In genomic region chr6:19536838-19537237, GRCh38 we compare ENCODE assay signal across 12 cellular contexts.
"Had no signal": no experiment of that assay in that cellular context is flagged by ENCODE, and none has a peak within 500 bp of the region (broad histone marks: within the 10 kb centered on the region; RNA-seq: fewer than 3 reads in every experiment).

No MANE protein-coding gene starts in this region.

- H3K36me3 ChIP-seq: cardiac muscle cell, gastrocnemius medialis, WERI-Rb-1 had no signal

- ATAC-seq: gastrocnemius medialis, sciatic nerve had no signal

- H3K27ac Mint-ChIP-seq: nephron progenitor cell had no signal

- H3K27me3 ChIP-seq: cardiac muscle cell, gastrocnemius medialis had no signal

- H3K27ac ChIP-seq: cardiac muscle cell, gastrocnemius medialis, WERI-Rb-1 had no signal

- H3K4me3 ChIP-seq: cardiac muscle cell, gastrocnemius medialis had no signal

- H3K4me3 Mint-ChIP-seq: nephron progenitor cell had no signal

- H3K9me3 Mint-ChIP-seq: nephron progenitor cell had no signal

- FAIRE-seq: astrocyte, colon had no signal

- H3K4me1 Mint-ChIP-seq: nephron progenitor cell had no signal

- DNase-seq: activated CD4-positive, alpha-beta T cell treated with anti-CD3 and anti-CD28 coated beads for 4 hours; activated naive CD4-positive, alpha-beta T cell treated with Interleukin-2 at 50 U/mL for 16 hours; gastrocnemius medialis; nephron progenitor cell; stimulated activated CD4-positive, alpha-beta T cell treated with anti-CD3 and anti-CD28 coated beads, Interleukin-2, amount 100 ng/mL, for 24 hours; stimulated activated naive CD4-positive, alpha-beta T cell treated with Interleukin-2 at 50 U/mL for 16 hours; trophoblast cell; WERI-Rb-1 had no signal

- H3K4me1 ChIP-seq: gastrocnemius medialis had no signal

- H3K9me3 ChIP-seq: gastrocnemius medialis had no signal
